In the genomic region with DNA sequence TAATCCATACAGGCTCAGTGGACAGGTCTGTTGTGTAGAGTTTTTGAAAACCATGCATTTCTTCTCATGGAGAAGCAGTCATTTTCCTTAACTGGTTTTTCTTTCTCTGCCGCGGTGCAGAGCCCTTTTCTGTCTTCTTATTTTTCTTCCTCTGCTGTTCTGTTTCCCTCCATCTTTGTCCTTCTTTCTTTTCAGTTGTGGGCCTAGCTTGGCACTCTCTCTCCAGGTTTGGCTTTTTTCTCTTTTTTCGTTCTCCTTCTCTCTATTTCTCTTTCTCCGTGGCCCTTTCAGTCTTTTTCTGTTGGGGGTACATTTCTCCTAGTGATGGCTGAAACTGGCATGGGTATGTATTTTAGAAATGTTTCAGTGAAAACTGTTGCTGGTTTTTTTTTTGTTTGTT, we compare ENCODE assay signal across 15 cellular contexts. TPM values are rescaled to one million over a fixed set of nuclear protein-coding genes. Genes with fewer than 3 reads are reported as not detected.
DNase-seq lines count a peak whose midpoint lies in the region; ATAC-seq and TF ChIP-seq lines count a peak whose summit lies in the region.
"Had no signal": no experiment of that assay in that cellular context is flagged by ENCODE, and none has a peak within 500 bp of the region (broad histone marks: within the 10 kb centered on the region; RNA-seq: fewer than 3 reads in every experiment).

No MANE protein-coding gene starts in this region.

- 76 to 85% methylated on average over 4 of the region's 4 CpGs for WGBS in tibial nerve, 2 donors

- DNase-seq in LNCaP clone FGC (ENCODE audit: low read depth) (no peak), colonic mucosa (no peak), tibial nerve (ENCODE audit: low spot score in 2 of 2) (no peak), COLO829 (ENCODE audit: low spot score) (no peak), mesothelial cell of epicardium (ENCODE audit: low spot score in 2 of 2, unreplicated experiment in 2 of 2) (no peak), NCI-H1694 treated with DMSO at 0.1 percent for 48 hours (lab: John Stamatoyannopoulos, UW) (no peak)
- DNase-seq: NCI-H1092, NCI-H345, ovary had no signal

- no peak for ATAC-seq in GM18867 (IDR thresholded peaks at IDR 0.05; ENCODE audit: unreplicated experiment)
- ATAC-seq: HepG2 had no signal

- intact Hi-C loops in colonic mucosa (cut with DNase I): no loop called here

- TF ChIP-seq CTCF in LNCaP clone FGC (IDR thresholded peaks at IDR 0.05; ENCODE audit: control insufficient read depth, extremely low read depth, insufficient read depth) (no peak), colonic mucosa (IDR thresholded peaks at IDR 0.05) (no peak), nephron (IDR thresholded peaks at IDR 0.05; ENCODE audit: unreplicated experiment in 3 of 3) (no peak), tibial nerve (IDR thresholded peaks at IDR 0.05) (no peak), mesothelial cell of epicardium (IDR thresholded peaks at IDR 0.05; ENCODE audit: unreplicated experiment) (no peak)

- H3K4me1 Mint-ChIP-seq in nephron (peaks cover 92% of the 10 kb centered on the region), mesothelial cell of epicardium (peaks cover 60% of the 10 kb centered on the region)

- H3K27me3 Mint-ChIP-seq in nephron (ENCODE audit: low read depth) (peaks cover 100% of the 10 kb centered on the region), mesothelial cell of epicardium (ENCODE audit: low read depth) (peaks cover 96% of the 10 kb centered on the region)

- no peak for TF ChIP-seq EP300 in tibial nerve (IDR thresholded peaks at IDR 0.05)

- no peaks in the 10 kb centered on the region for H3K36me3 ChIP-seq in colonic mucosa
- no peaks in the 10 kb centered on the region for H3K36me3 ChIP-seq in tibial nerve
- H3K36me3 ChIP-seq: cardiac muscle cell, ovary had no signal

- H3K9me3 ChIP-seq in colonic mucosa: no peaks in the 10 kb centered on the region
- no peaks in the 10 kb centered on the region for H3K9me3 ChIP-seq in tibial nerve
- H3K9me3 ChIP-seq: ovary had no signal

- H3K4me3 ChIP-seq in LNCaP clone FGC (ENCODE audit: low read depth, low read length) (peak overlapping the region; percentile 49), colonic mucosa (no peak overlapping the region), tibial nerve (no peak overlapping the region)
- H3K4me3 ChIP-seq: cardiac muscle cell had no signal

- H3K36me3 Mint-ChIP-seq in nephron (ENCODE audit: low read depth): peaks cover 2% of the 10 kb centered on the region
- peaks cover 2% of the 10 kb centered on the region for H3K36me3 Mint-ChIP-seq in mesothelial cell of epicardium

- H3K9me3 Mint-ChIP-seq in nephron (no peaks in the 10 kb centered on the region), mesothelial cell of epicardium (no peaks in the 10 kb centered on the region)

- TF ChIP-seq POLR2A in tibial nerve (IDR thresholded peaks at IDR 0.05): no peak

- H3K4me3 Mint-ChIP-seq in nephron (peak overlapping the region in 1 of 3 experiments; percentile 19), mesothelial cell of epicardium (no peak overlapping the region)

- H3K27ac ChIP-seq in colonic mucosa (peak overlapping the region; percentile 60), tibial nerve (peak overlapping the region in 3 of 4 donors; percentile 56 to 92 (median 83))
- H3K27ac ChIP-seq: cardiac muscle cell had no signal

- no peak overlapping the region for H3K9ac ChIP-seq in colonic mucosa (ENCODE audit: low read depth in 2 of 2, low read length in 2 of 2)

- H3K4me1 ChIP-seq in colonic mucosa (peaks cover 4% of the 10 kb centered on the region), tibial nerve (peaks cover 0 to 92% (median 44%) of the 10 kb centered on the region in 4 donors)

- H3K27ac Mint-ChIP-seq in nephron (peak overlapping the region in 2 of 3 experiments; percentile 10 to 80), mesothelial cell of epicardium (no peak overlapping the region)

- H3K27me3 ChIP-seq in colonic mucosa (no peaks in the 10 kb centered on the region), tibial nerve (no peaks in the 10 kb centered on the region)
- H3K27me3 ChIP-seq: ovary had no signal

RNA-seq across cellular contexts. Expression of a gene that starts 24.1 kb away (rescaled TPM):
- total RNA-seq in colonic mucosa (10 to 100 TPM; 70.9 to 73.8 TPM), tibial nerve (10 to 100 TPM; 39.8 to 55.8 (median 48.2) TPM), mesothelial cell of epicardium (52.4 to 55.5 TPM (median 53.8 TPM) in 3 replicates)
- total RNA-seq: cardiac muscle cell had no signal

RNA-seq across cellular contexts. Expression of a gene that starts 50.0 kb away (rescaled TPM):
- total RNA-seq in colonic mucosa: under 1 TPM; 0.19 to 0.27 TPM
- total RNA-seq in tibial nerve: not detected
- 0.16 TPM in 1 of 3 replicates, not detected in the others for total RNA-seq in mesothelial cell of epicardium
- total RNA-seq: activated CD8-positive, alpha-beta memory T cell treated with anti-CD3 and anti-CD28 coated beads for 36 hours; cardiac muscle cell; HepG2; mesenteric fat pad had no signal
